Comparison of ENCODE assay signal across 14 cellular contexts in genomic region chr5:139775872-139776271, GRCh38. TPM values are rescaled to one million over a fixed set of nuclear protein-coding genes. Genes with fewer than 3 reads are reported as not detected.
"Had no signal": no experiment of that assay in that cellular context is flagged by ENCODE, and none has a peak within 500 bp of the region (broad histone marks: within the 10 kb centered on the region; RNA-seq: fewer than 3 reads in every experiment).

No MANE protein-coding gene starts in this region.

- H3K27ac ChIP-seq: coronary artery, left ventricle myocardium inferior, lower lobe of right lung, ovary, testis, tibial nerve, upper lobe of right lung had no signal

- H3K36me3 ChIP-seq: left ventricle myocardium inferior, lower lobe of right lung, ovary, tibial nerve, upper lobe of right lung had no signal

- H3K9me3 Mint-ChIP-seq: memory B cell; naive B cell; stimulated activated naive CD8-positive, alpha-beta T cell treated with anti-CD3 and anti-CD28 coated beads, Interleukin-15, amount 100 ng/mL, for 72 hours had no signal

- H3K36me3 Mint-ChIP-seq: memory B cell, naive B cell had no signal

- H3K27ac Mint-ChIP-seq: stimulated activated naive CD8-positive, alpha-beta T cell treated with anti-CD3 and anti-CD28 coated beads, Interleukin-15, amount 100 ng/mL, for 72 hours had no signal

- H3K9me3 ChIP-seq: left ventricle myocardium inferior, lower lobe of right lung, ovary, testis, tibial nerve, upper lobe of right lung had no signal

- H3K27me3 ChIP-seq: dorsolateral prefrontal cortex, ovary, testis, tibial nerve, upper lobe of right lung had no signal

- H3K4me1 ChIP-seq: left ventricle myocardium inferior, upper lobe of right lung had no signal

- H3K4me3 ChIP-seq: left ventricle myocardium inferior, lower lobe of right lung, ovary, smooth muscle cell, tibial nerve, upper lobe of right lung had no signal

RNA-seq across cellular contexts. Expression of gene PSD2, which starts 19.7 kb away (rescaled TPM):
- total RNA-seq: esophagus mucosa, glomerular endothelial cell, left ventricle myocardium inferior, lower lobe of right lung, upper lobe of right lung had no signal
